In genomic region chr17:80248001-80248893, GRCh38 we compare ENCODE assay signal across 21 cellular contexts.
"Had no signal": no experiment of that assay in that cellular context is flagged by ENCODE, and none has a peak within 500 bp of the region (broad histone marks: within the 10 kb centered on the region; RNA-seq: fewer than 3 reads in every experiment).

No MANE protein-coding gene starts in this region.

- H3K4me1 ChIP-seq: esophagus muscularis mucosa, psoas muscle had no signal

- H3K4me3 Mint-ChIP-seq: effector memory CD8-positive, alpha-beta T cell; naive B cell; nephron had no signal

- H3K36me3 Mint-ChIP-seq: naive B cell had no signal

- H2AFZ ChIP-seq: parathyroid adenoma had no signal

- H3K79me2 ChIP-seq: parathyroid adenoma had no signal

- H3K4me1 Mint-ChIP-seq: nephron had no signal

- ATAC-seq: effector memory CD8-positive, alpha-beta T cell; gastrocnemius medialis; psoas muscle had no signal

- H3K27me3 Mint-ChIP-seq: effector memory CD8-positive, alpha-beta T cell; naive B cell had no signal

- DNase-seq: effector memory CD8-positive, alpha-beta T cell; gastrocnemius medialis; heart right ventricle; hypothalamus; islet precursor cell; left ventricle myocardium inferior; mesenchymal stem cell; midbrain; naive B cell; occipital lobe; retina; small intestine; stimulated activated CD4-positive, alpha-beta T cell treated with anti-CD3 and anti-CD28 coated beads, Interleukin-2, amount 100 ng/mL, for 48 hours; stimulated activated naive CD4-positive, alpha-beta T cell treated with Interleukin-2 at 50 U/mL for 16 hours; trophoblast cell had no signal

- H3K9ac ChIP-seq: parathyroid adenoma had no signal

- H3K27me3 ChIP-seq: esophagus muscularis mucosa, gastrocnemius medialis, heart right ventricle had no signal

- FAIRE-seq: small intestine had no signal

- H3K4me3 ChIP-seq: esophagus muscularis mucosa, gastrocnemius medialis, heart right ventricle, left ventricle myocardium inferior, lung, psoas muscle had no signal

- H3K9me3 ChIP-seq: esophagus muscularis mucosa, gastrocnemius medialis, heart right ventricle, left ventricle myocardium inferior, psoas muscle had no signal

- H3K27ac Mint-ChIP-seq: effector memory CD8-positive, alpha-beta T cell; naive B cell; nephron had no signal

- H3K9me3 Mint-ChIP-seq: effector memory CD8-positive, alpha-beta T cell; naive B cell; nephron had no signal

- H3K27ac ChIP-seq: epithelial cell of prostate, esophagus muscularis mucosa, gastrocnemius medialis, heart right ventricle, left ventricle myocardium inferior, parathyroid adenoma, psoas muscle had no signal
